Comparison of ENCODE assay signal across 19 cellular contexts in the genomic region with DNA sequence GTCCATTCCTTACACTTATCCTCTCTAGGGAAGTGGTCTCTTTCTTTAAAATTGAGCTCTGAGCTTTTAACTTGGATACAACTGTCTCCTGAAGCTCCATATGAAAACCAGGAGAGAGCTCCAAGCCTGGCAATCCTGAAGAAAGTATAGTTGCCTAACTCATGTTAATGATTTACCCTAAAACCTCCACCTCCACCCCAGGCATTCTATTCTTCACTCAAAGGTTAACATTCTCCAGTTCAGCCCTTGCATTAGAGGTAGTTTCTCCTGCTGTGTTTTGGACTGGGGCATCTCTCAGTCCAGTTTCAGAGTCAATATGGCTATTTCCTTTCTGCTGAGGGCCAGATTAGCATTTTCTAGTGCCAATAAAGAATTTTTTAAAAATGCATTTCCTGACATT.
"Had no signal": no experiment of that assay in that cellular context is flagged by ENCODE, and none has a peak within 500 bp of the region (broad histone marks: within the 10 kb centered on the region; RNA-seq: fewer than 3 reads in every experiment).

No MANE protein-coding gene starts in this region.

- H3K9me3 Mint-ChIP-seq: activated T-helper 17 cell treated with anti-CD3 and anti-CD28 coated beads, Interleukin-2, amount 50 U/mL, for 72 hours; effector memory CD8-positive, alpha-beta T cell; nephron progenitor cell; stimulated activated naive CD8-positive, alpha-beta T cell treated with anti-CD3 and anti-CD28 coated beads, Interleukin-15, Interleukin-2, amounts not matched to agents 100 ng/mL and 50 ng/mL, for 24 hours had no signal

- DNase-seq: activated CD4-positive, CD25-positive, alpha-beta regulatory T cell treated with anti-CD3 and anti-CD28 coated beads, Interleukin-2, amount 50 U/mL, for 72 hours; activated naive CD4-positive, alpha-beta T cell treated with Interleukin-2 at 50 U/mL for 16 hours; dermis blood vessel endothelial cell; effector memory CD8-positive, alpha-beta T cell; heart right ventricle; islet precursor cell; mesendoderm; nephron progenitor cell; occipital lobe; right cardiac atrium; T1000; trophoblast cell had no signal

- H3K4me1 ChIP-seq: ascending aorta, heart right ventricle, suprapubic skin had no signal

- H3K9me3 ChIP-seq: ascending aorta, heart right ventricle, suprapubic skin had no signal

- H3K27ac ChIP-seq: ascending aorta, epithelial cell of prostate, heart right ventricle, suprapubic skin had no signal

- H3K27me3 Mint-ChIP-seq: activated T-helper 17 cell treated with anti-CD3 and anti-CD28 coated beads, Interleukin-2, amount 50 U/mL, for 72 hours; effector memory CD8-positive, alpha-beta T cell; stimulated activated naive CD8-positive, alpha-beta T cell treated with anti-CD3 and anti-CD28 coated beads, Interleukin-15, Interleukin-2, amounts not matched to agents 100 ng/mL and 50 ng/mL, for 24 hours had no signal

- H3K4me3 ChIP-seq: ascending aorta, heart right ventricle, suprapubic skin had no signal

- H3K27me3 ChIP-seq: ascending aorta, heart right ventricle, suprapubic skin had no signal

- FAIRE-seq: bronchial epithelial cell, frontal cortex had no signal

- ATAC-seq: activated T-helper 17 cell treated with anti-CD3 and anti-CD28 coated beads, Interleukin-2, amount 50 U/mL, for 72 hours; effector memory CD8-positive, alpha-beta T cell; heart right ventricle; right cardiac atrium had no signal

- H3K4me3 Mint-ChIP-seq: activated T-helper 17 cell treated with anti-CD3 and anti-CD28 coated beads, Interleukin-2, amount 50 U/mL, for 72 hours; effector memory CD8-positive, alpha-beta T cell; nephron progenitor cell; stimulated activated naive CD8-positive, alpha-beta T cell treated with anti-CD3 and anti-CD28 coated beads, Interleukin-15, Interleukin-2, amounts not matched to agents 100 ng/mL and 50 ng/mL, for 24 hours had no signal

- H3K27ac Mint-ChIP-seq: activated T-helper 17 cell treated with anti-CD3 and anti-CD28 coated beads, Interleukin-2, amount 50 U/mL, for 72 hours; effector memory CD8-positive, alpha-beta T cell; nephron progenitor cell; stimulated activated naive CD8-positive, alpha-beta T cell treated with anti-CD3 and anti-CD28 coated beads, Interleukin-15, Interleukin-2, amounts not matched to agents 100 ng/mL and 50 ng/mL, for 24 hours had no signal

- H3K4me1 Mint-ChIP-seq: activated T-helper 17 cell treated with anti-CD3 and anti-CD28 coated beads, Interleukin-2, amount 50 U/mL, for 72 hours had no signal
